In genomic region chr2:165369936-165370296, GRCh38 we compare ENCODE assay signal across 22 cellular contexts.
DNase-seq lines count a peak whose midpoint lies in the region; FAIRE-seq and TF ChIP-seq lines count a peak whose summit lies in the region.
"Had no signal": no experiment of that assay in that cellular context is flagged by ENCODE, and none has a peak within 500 bp of the region (broad histone marks: within the 10 kb centered on the region; RNA-seq: fewer than 3 reads in every experiment).

No MANE protein-coding gene starts in this region.

- peak; percentile 35 for DNase-seq in DMS53 (lab: John Stamatoyannopoulos, UW)
- no peak for DNase-seq in DMS53 treated with DMSO at 0.1 percent for 48 hours (lab: John Stamatoyannopoulos, UW; ENCODE audit: unreplicated experiment)
- DNase-seq in D721Med (ENCODE audit: insufficient read length, low spot score) = no peak
- no peak for DNase-seq in activated gamma-delta T cell (lab: John Stamatoyannopoulos, UW)
- DNase-seq in kidney = no peak
- DNase-seq: CD4-positive, alpha-beta T cell; DMS153; EL; KBM-7; MV-4-11; NCI-H446 treated with DMSO at 0.1 percent for 48 hours; NCI-H774; PC-3; RPMI8226; SHP77 treated with DMSO at 0.1 percent for 48 hours; T-cell had no signal

- peak overlapping the region; percentile 65; the same call in 1 of the 2 replicates for H3K27ac ChIP-seq in C4-2B
- H3K27ac ChIP-seq in VCaP = peak overlapping the region; percentile 49
- H3K27ac ChIP-seq in mesodermal cell (ENCODE audit: low read depth, low read length, severe bottlenecking) = peak overlapping the region; percentile 10
- H3K27ac ChIP-seq in kidney (ENCODE audit: low read depth in 2 of 2, low read length in 2 of 2) = no peak overlapping the region
- H3K27ac ChIP-seq: 22Rv1 had no signal

- intact Hi-C loops in kidney (cut with DNase I) = no loop called here

- H3K9me3 ChIP-seq in mesodermal cell (ENCODE audit: control insufficient read depth, low read length) (no peaks in the 10 kb centered on the region), kidney (ENCODE audit: control insufficient read depth in 1 of 2, low read length in 2 of 2) (no peaks in the 10 kb centered on the region)
- H3K9me3 ChIP-seq: Caco-2 had no signal

- 100% methylated on average over 1 of the region's 2 CpGs; no CpG with 5 or more reads in 1 of the 2 experiments for WGBS in mesodermal cell (ENCODE audit: insufficient coverage in 2 of 2), 2 experiments

- H3K36me3 ChIP-seq in mesodermal cell (ENCODE audit: control insufficient read depth, insufficient read depth, low read length) (no peaks in the 10 kb centered on the region), kidney (ENCODE audit: control insufficient read depth in 1 of 2, insufficient read depth in 2 of 2, low read length in 2 of 2) (no peaks in the 10 kb centered on the region)

- FAIRE-seq in D721Med (lab: Jason Lieb, UNC) (no peak), kidney (lab: Jason Lieb, UNC) (no peak)
- FAIRE-seq: GM12878 had no signal

- TF ChIP-seq CTCF in C4-2B (conservative IDR thresholded peaks at IDR 0.05) (no peak), VCaP (conservative IDR thresholded peaks at IDR 0.05) (no peak), D721Med (IDR thresholded peaks at IDR 0.05; ENCODE audit: insufficient read depth, missing control alignments) (no peak), kidney (IDR thresholded peaks at IDR 0.05; ENCODE audit: borderline replicate concordance, extremely low read depth, insufficient read depth) (no peak)

- no peak overlapping the region for H3K9ac ChIP-seq in kidney (ENCODE audit: low read length in 2 of 2)

- H3K4me1 ChIP-seq in mesodermal cell (ENCODE audit: control insufficient read depth, insufficient read depth, low read length, poor library complexity, severe bottlenecking) (no peaks in the 10 kb centered on the region), kidney (ENCODE audit: control insufficient read depth in 1 of 2, insufficient read depth in 1 of 2, low read depth in 1 of 2, low read length in 2 of 2) (no peaks in the 10 kb centered on the region)
- H3K4me1 ChIP-seq: Caco-2 had no signal

- H3K4me3 ChIP-seq in mesodermal cell (ENCODE audit: extremely low read depth, insufficient read depth, low read length, poor library complexity, severe bottlenecking) (no peak overlapping the region), kidney (ENCODE audit: low read length in 2 of 2) (no peak overlapping the region)
- H3K4me3 ChIP-seq: GM12878 had no signal

Comparison
In these comparisons a context has a peak if more than half of its experiments do, and no peak if none do; other contexts are left out.
1. H3K27ac ChIP-seq: peak in C4-2B (single experiment), VCaP (single experiment) and mesodermal cell (single experiment); none in kidney (0 of 2).